Comparison of ENCODE assay signal across 22 cellular contexts in genomic region chr18:48641981-48642380, GRCh38.
"Had no signal": no experiment of that assay in that cellular context is flagged by ENCODE, and none has a peak within 500 bp of the region (broad histone marks: within the 10 kb centered on the region; RNA-seq: fewer than 3 reads in every experiment).

No MANE protein-coding gene starts in this region.

- H3K27me3 ChIP-seq: breast epithelium, right atrium auricular region, tibial artery had no signal

- H3K4me3 Mint-ChIP-seq: activated B cell treated with CpG ODN at 0.5 μM for 24 hours; activated CD8-positive, alpha-beta T cell treated with anti-CD3 and anti-CD28 coated beads, Interleukin-2, amount 10 ng/mL, durations not matched to agents 7 days and 5 days; dendritic cell treated with granulocyte-macrophage colony-stimulating factor and Interleukin-4, amounts not matched to agents 40 ng/mL and 50 ng/mL, for 4 days; neural crest cell had no signal

- H3K4me1 Mint-ChIP-seq: activated B cell treated with CpG ODN at 0.5 μM for 24 hours, naive B cell had no signal

- H3K36me3 ChIP-seq: breast epithelium had no signal

- DNase-seq: activated B cell treated with CpG ODN at 0.5 μM for 24 hours; activated CD4-positive, alpha-beta T cell treated with anti-CD3 and anti-CD28 coated beads for 48 hours; activated CD8-positive, alpha-beta memory T cell treated with anti-CD3 and anti-CD28 coated beads, Interleukin-2, amount 50 U/mL, for 4 hours; activated CD8-positive, alpha-beta T cell treated with anti-CD3 and anti-CD28 coated beads, Interleukin-2, amount 10 ng/mL, durations not matched to agents 7 days and 5 days; activated effector memory CD4-positive, alpha-beta T cell treated with anti-CD3 and anti-CD28 coated beads, Interleukin-2, amount 50 U/mL, for 16 hours; activated naive CD4-positive, alpha-beta T cell treated with anti-CD3 and anti-CD28 coated beads, Interleukin-2, amount 50 U/mL, for 16 hours; activated T-cell treated with anti-CD3 and anti-CD28 coated beads, Interleukin-2, amount 50 U/mL, for 48 hours; aorta; cerebellar nuclear complex; effector CD8-positive, alpha-beta T cell; left ventricle myocardium superior; naive B cell; stimulated activated naive CD8-positive, alpha-beta T cell treated with anti-CD3 and anti-CD28 coated beads, Interleukin-15, Interleukin-2, amounts not matched to agents 100 U/mL and 50 U/mL, for 24 hours; substantia nigra; T-helper 9 cell; tibial artery had no signal

- H3K9me3 ChIP-seq: breast epithelium, right atrium auricular region, tibial artery had no signal

- H3K27me3 Mint-ChIP-seq: activated B cell treated with CpG ODN at 0.5 μM for 24 hours; dendritic cell treated with granulocyte-macrophage colony-stimulating factor and Interleukin-4, amounts not matched to agents 40 ng/mL and 50 ng/mL, for 4 days; naive B cell; progenitor cell of endocrine pancreas had no signal

- H3K4me1 ChIP-seq: breast epithelium, right atrium auricular region had no signal

- H3K27ac Mint-ChIP-seq: activated B cell treated with CpG ODN at 0.5 μM for 24 hours; activated CD8-positive, alpha-beta T cell treated with anti-CD3 and anti-CD28 coated beads, Interleukin-2, amount 10 ng/mL, durations not matched to agents 7 days and 5 days; dendritic cell treated with granulocyte-macrophage colony-stimulating factor and Interleukin-4, amounts not matched to agents 40 ng/mL and 50 ng/mL, for 4 days; progenitor cell of endocrine pancreas had no signal

- H3K4me3 ChIP-seq: breast epithelium, right atrium auricular region, tibial artery had no signal

- ATAC-seq: activated CD8-positive, alpha-beta T cell treated with anti-CD3 and anti-CD28 coated beads, Interleukin-2, amount 10 ng/mL, durations not matched to agents 7 days and 5 days; esophagus mucosa; left ventricle myocardium superior; stimulated activated naive CD8-positive, alpha-beta T cell treated with anti-CD3 and anti-CD28 coated beads, Interleukin-15, Interleukin-2, amounts not matched to agents 100 U/mL and 50 U/mL, for 24 hours had no signal

- H3K27ac ChIP-seq: breast epithelium, right atrium auricular region, tibial artery had no signal
